ENCODE assay signal across 1 cellular context in the genomic region with DNA sequence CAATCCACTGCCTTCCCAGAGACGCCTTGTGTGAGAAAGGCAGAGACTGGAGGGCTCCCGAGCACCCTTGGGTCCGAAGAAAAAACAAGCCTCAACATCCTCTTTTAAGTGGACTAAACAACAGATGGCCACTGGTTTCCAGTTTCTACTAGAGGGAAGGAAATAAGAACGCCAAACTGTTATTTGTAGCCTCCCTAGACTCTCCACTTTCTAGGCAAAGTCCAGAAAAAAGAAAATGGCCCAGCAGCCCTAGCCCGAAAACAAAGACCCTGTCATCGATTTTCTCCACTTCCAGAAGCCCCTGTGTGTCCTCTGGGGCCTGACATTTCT.
TF ChIP-seq lines count a peak whose summit lies in the region.

No MANE protein-coding gene starts in this region.

TF ChIP-seq in WTC11, 78 proteins besides CTCF, POLR2A, EP300 and RAD21 (continued from another document):
- TF ChIP-seq ATF6 (CRISPR knock-in tag; IDR thresholded peaks at IDR 0.05) (no peak), TP53 (CRISPR knock-in tag; IDR thresholded peaks at IDR 0.05) (no peak), RORB (CRISPR knock-in tag; IDR thresholded peaks at IDR 0.05) (no peak), IRF2 (CRISPR knock-in tag; IDR thresholded peaks at IDR 0.05; ENCODE audit: borderline replicate concordance, low read depth) (no peak), ELF4 (CRISPR knock-in tag; IDR thresholded peaks at IDR 0.05; ENCODE audit: low read depth) (no peak), GABPB1 (CRISPR knock-in tag; IDR thresholded peaks at IDR 0.05) (no peak), E2F4 (CRISPR knock-in tag; IDR thresholded peaks at IDR 0.05; ENCODE audit: borderline replicate concordance, low read depth) (no peak), SP1 (CRISPR knock-in tag; conservative IDR thresholded peaks at IDR 0.05) (no peak)
- TF ChIP-seq, protein P1, sequence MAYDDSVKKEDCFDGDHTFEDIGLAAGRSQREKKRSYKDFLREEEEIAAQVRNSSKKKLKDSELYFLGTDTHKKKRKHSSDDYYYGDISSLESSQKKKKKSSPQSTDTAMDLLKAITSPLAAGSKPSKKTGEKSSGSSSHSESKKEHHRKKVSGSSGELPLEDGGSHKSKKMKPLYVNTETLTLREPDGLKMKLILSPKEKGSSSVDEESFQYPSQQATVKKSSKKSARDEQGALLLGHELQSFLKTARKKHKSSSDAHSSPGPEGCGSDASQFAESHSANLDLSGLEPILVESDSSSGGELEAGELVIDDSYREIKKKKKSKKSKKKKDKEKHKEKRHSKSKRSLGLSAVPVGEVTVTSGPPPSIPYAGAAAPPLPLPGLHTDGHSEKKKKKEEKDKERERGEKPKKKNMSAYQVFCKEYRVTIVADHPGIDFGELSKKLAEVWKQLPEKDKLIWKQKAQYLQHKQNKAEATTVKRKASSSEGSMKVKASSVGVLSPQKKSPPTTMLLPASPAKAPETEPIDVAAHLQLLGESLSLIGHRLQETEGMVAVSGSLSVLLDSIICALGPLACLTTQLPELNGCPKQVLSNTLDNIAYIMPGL (CRISPR knock-in tag; IDR thresholded peaks at IDR 0.05), result no peak
- TF ChIP-seq, protein P2, sequence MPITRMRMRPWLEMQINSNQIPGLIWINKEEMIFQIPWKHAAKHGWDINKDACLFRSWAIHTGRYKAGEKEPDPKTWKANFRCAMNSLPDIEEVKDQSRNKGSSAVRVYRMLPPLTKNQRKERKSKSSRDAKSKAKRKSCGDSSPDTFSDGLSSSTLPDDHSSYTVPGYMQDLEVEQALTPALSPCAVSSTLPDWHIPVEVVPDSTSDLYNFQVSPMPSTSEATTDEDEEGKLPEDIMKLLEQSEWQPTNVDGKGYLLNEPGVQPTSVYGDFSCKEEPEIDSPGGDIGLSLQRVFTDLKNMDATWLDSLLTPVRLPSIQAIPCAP (CRISPR knock-in tag; IDR thresholded peaks at IDR 0.05), result no peak
- TF ChIP-seq, protein P3, sequence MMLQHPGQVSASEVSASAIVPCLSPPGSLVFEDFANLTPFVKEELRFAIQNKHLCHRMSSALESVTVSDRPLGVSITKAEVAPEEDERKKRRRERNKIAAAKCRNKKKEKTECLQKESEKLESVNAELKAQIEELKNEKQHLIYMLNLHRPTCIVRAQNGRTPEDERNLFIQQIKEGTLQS (CRISPR knock-in tag; conservative IDR thresholded peaks at IDR 0.05), result no peak
